8 cellular contexts compared by ENCODE assay signal in genomic region chr6:89351632-89352328, GRCh38. TPM values are rescaled to one million over a fixed set of nuclear protein-coding genes. Genes with fewer than 3 reads are reported as not detected.
DNase-seq lines count a peak whose midpoint lies in the region; ATAC-seq and TF ChIP-seq lines count a peak whose summit lies in the region.

No MANE protein-coding gene starts in this region.

- H3K36me3 ChIP-seq in MM.1S (replicated peaks; ENCODE audit: insufficient read depth, low read length) = peaks cover 4% of the 10 kb centered on the region; the same call in 1 of the 2 replicates

- peak overlapping the region; percentile 89 for H3K9ac ChIP-seq in MM.1S (ENCODE audit: low read length)

- peaks cover 63% of the 10 kb centered on the region for H3K4me1 ChIP-seq in MM.1S (ENCODE audit: low read length)

- H3K4me3 ChIP-seq in MM.1S (ENCODE audit: low read length) = peak overlapping the region; percentile 86

- H3K9me2 ChIP-seq in MM.1S (replicated peaks; ENCODE audit: insufficient read depth, low read length) = no peaks in the 10 kb centered on the region

- no peaks in the 10 kb centered on the region for H3K27me3 ChIP-seq in MM.1S (replicated peaks; ENCODE audit: insufficient read depth, low read length)

- H2AFZ ChIP-seq in MM.1S (ENCODE audit: low read length) = no peak overlapping the region

- peak; percentile 18 for DNase-seq in ELR (ENCODE audit: low read depth)
- no peak for DNase-seq in MM.1S
- peak in 2 of 61 donors; percentile 51 to 63 for DNase-seq in caudate nucleus (lab: John Stamatoyannopoulos, UW)
- peak; percentile 28 for DNase-seq in midbrain (lab: John Stamatoyannopoulos, UW)
- no peak for DNase-seq in NCI-H1436 (lab: John Stamatoyannopoulos, UW)
- DNase-seq in ureter (ENCODE audit: low spot score) = no peak

- peak overlapping the region; percentile 85 for H3K4me2 ChIP-seq in MM.1S (ENCODE audit: low read depth, low read length)

- peaks cover 7% of the 10 kb centered on the region for H4K20me1 ChIP-seq in MM.1S (ENCODE audit: insufficient read depth, low read length)

- TF ChIP-seq CTCF in MM.1S (IDR thresholded peaks at IDR 0.05; ENCODE audit: low read length) = no peak

- H3F3A ChIP-seq in MM.1S (ENCODE audit: insufficient read depth, low read length) = peaks cover 80% of the 10 kb centered on the region

- H3K79me2 ChIP-seq in MM.1S (ENCODE audit: low read length) = peaks cover 88% of the 10 kb centered on the region

- no peaks in the 10 kb centered on the region for H3K9me3 ChIP-seq in MM.1S (replicated peaks; ENCODE audit: insufficient read depth, low read length)

- ATAC-seq in GM19023 (IDR thresholded peaks at IDR 0.05; ENCODE audit: unreplicated experiment) (no peak), GM21528 (IDR thresholded peaks at IDR 0.05; ENCODE audit: low FRiP score, unreplicated experiment) (no peak)

- peak overlapping the region; percentile 99 for H3K27ac ChIP-seq in MM.1S (ENCODE audit: low read length)
- H3K27ac ChIP-seq in caudate nucleus (ENCODE audit: low read depth, low read length) = peak overlapping the region; percentile 93

RNA-seq across cellular contexts. Expression of gene UBE2J1, which starts 0.7 kb away (rescaled TPM):
- total RNA-seq in ureter = 38.8 TPM

RNA-seq across cellular contexts. Expression of gene GABRR2, which starts 36.7 kb away (rescaled TPM):
- total RNA-seq in ureter = 0.73 TPM

Comparison
In these comparisons a context has a peak if more than half of its experiments do, and no peak if none do; other contexts are left out.
1. DNase-seq: peak in ELR (single experiment) and midbrain (single experiment); none in MM.1S (single experiment), NCI-H1436 (single experiment) and ureter (single experiment).